8 cellular contexts compared by ENCODE assay signal in the genomic region with DNA sequence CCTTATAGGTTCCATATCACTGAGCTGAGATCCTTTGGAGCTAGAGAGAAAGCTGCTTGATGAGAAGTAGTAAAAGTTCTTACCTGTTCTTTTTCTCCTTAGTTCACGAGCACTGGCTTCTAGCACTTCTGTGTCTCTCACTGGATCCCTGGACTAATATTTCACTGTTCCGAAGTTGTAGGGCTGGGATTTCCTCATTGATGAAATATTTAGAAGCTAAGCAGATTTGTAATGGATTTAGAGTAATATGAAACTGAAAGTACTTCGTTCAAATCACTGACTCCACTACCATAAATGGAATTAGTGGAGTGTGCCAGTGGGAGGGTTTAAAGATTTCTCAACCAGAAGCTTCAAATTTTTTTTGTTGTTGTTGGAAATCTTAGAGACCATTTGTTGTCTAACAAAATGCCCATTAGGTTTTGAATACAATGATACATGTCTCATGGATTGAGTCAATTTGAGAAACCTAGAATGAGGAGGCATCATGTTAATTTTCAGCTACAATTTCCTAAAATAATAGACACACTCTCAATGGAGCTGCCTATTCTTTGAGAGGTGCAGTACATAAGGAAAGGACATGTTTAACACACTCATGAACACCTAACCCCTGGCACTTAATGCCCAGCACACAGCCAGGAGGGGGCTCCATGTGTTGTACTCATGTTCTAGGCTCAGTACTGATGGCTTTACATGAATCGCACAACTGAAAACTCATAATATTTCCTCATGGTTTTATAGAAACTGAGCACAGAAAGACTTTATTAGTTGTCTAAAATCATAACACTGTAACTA. TPM values are rescaled to one million over a fixed set of nuclear protein-coding genes. Genes with fewer than 3 reads are reported as not detected.
DNase-seq lines count a peak whose midpoint lies in the region; ATAC-seq, FAIRE-seq and TF ChIP-seq lines count a peak whose summit lies in the region.

A gene with protein sequence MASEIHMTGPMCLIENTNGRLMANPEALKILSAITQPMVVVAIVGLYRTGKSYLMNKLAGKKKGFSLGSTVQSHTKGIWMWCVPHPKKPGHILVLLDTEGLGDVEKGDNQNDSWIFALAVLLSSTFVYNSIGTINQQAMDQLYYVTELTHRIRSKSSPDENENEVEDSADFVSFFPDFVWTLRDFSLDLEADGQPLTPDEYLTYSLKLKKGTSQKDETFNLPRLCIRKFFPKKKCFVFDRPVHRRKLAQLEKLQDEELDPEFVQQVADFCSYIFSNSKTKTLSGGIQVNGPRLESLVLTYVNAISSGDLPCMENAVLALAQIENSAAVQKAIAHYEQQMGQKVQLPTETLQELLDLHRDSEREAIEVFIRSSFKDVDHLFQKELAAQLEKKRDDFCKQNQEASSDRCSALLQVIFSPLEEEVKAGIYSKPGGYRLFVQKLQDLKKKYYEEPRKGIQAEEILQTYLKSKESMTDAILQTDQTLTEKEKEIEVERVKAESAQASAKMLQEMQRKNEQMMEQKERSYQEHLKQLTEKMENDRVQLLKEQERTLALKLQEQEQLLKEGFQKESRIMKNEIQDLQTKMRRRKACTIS (minus strand): TSS at position 132 of the 792 bp plus-strand sequence. CDS start 1,974 bp downstream, outside the sequence.

- H3K27ac ChIP-seq in body of pancreas (peak within 1 kb of the TSS; percentile 27 to 81 (median 72)), kidney (ENCODE audit: low read depth in 2 of 2, low read length in 2 of 2) (peak within 1 kb of the TSS; percentile 71 to 82)

- peak in 2 of 3 donors; percentile 31 to 52 for TF ChIP-seq POLR2A in body of pancreas (IDR thresholded peaks at IDR 0.05)

- peak within 1 kb of the TSS; percentile 84 for H3K4me2 ChIP-seq in Loucy (ENCODE audit: low read depth, low read length, poor library complexity, severe bottlenecking)

- H3K36me3 ChIP-seq in Loucy (ENCODE audit: insufficient read depth, low read length) = no peaks in the 10 kb centered on the region
- H3K36me3 ChIP-seq in body of pancreas (replicated peaks in 1 of 2; ENCODE audit: insufficient read depth in 1 of 2, low read depth in 2 of 2) = no peaks in the 10 kb centered on the region
- no peaks in the 10 kb centered on the region for H3K36me3 ChIP-seq in kidney (ENCODE audit: control insufficient read depth in 1 of 2, insufficient read depth in 2 of 2, low read length in 2 of 2)

- peak within 1 kb of the TSS; percentile 93 for H3K4me3 Mint-ChIP-seq in stimulated activated naive CD8-positive, alpha-beta T cell treated with anti-CD3 and anti-CD28 coated beads, Interleukin-15, Interleukin-2, amounts not matched to agents 100 ng/mL and 50 ng/mL, for 24 hours

- TF ChIP-seq CTCF in Loucy (conservative IDR thresholded peaks at IDR 0.05; ENCODE audit: low read length) (no peak), body of pancreas (IDR thresholded peaks at IDR 0.05) (no peak), kidney (IDR thresholded peaks at IDR 0.05; ENCODE audit: borderline replicate concordance, extremely low read depth, insufficient read depth) (no peak)

- H3K27me3 Mint-ChIP-seq in stimulated activated naive CD8-positive, alpha-beta T cell treated with anti-CD3 and anti-CD28 coated beads, Interleukin-15, Interleukin-2, amounts not matched to agents 100 ng/mL and 50 ng/mL, for 24 hours = no peaks in the 10 kb centered on the region

- peak within 1 kb of the TSS; percentile 80 for H2AFZ ChIP-seq in Loucy (ENCODE audit: low read length)

- FAIRE-seq in kidney (lab: Jason Lieb, UNC) = peak; percentile 99

- H3K4me3 ChIP-seq in Loucy (ENCODE audit: low read length, poor library complexity, severe bottlenecking) (peak within 1 kb of the TSS; percentile 77), body of pancreas (peak within 1 kb of the TSS in 1 of 2 donors; percentile 6), kidney (ENCODE audit: low read length in 2 of 2) (peak within 1 kb of the TSS; percentile 71 to 83)

- no peaks in the 10 kb centered on the region for H3K9me2 ChIP-seq in Loucy (replicated peaks; ENCODE audit: low read depth, low read length)

- no peaks in the 10 kb centered on the region for H3K27me3 ChIP-seq in Loucy (ENCODE audit: insufficient read depth, low read length, poor library complexity, severe bottlenecking)
- H3K27me3 ChIP-seq in body of pancreas = no peaks in the 10 kb centered on the region

- H3K9me3 ChIP-seq in Loucy (ENCODE audit: insufficient read depth, low read depth, low read length) (no peaks in the 10 kb centered on the region), body of pancreas (no peaks in the 10 kb centered on the region), kidney (ENCODE audit: control insufficient read depth in 1 of 2, low read length in 2 of 2) (no peaks in the 10 kb centered on the region)

- H3K36me3 Mint-ChIP-seq in stimulated activated naive CD8-positive, alpha-beta T cell treated with anti-CD3 and anti-CD28 coated beads, Interleukin-15, Interleukin-2, amounts not matched to agents 100 ng/mL and 50 ng/mL, for 24 hours (ENCODE audit: low read depth) = peaks cover 32% of the 10 kb centered on the region

- peak within 1 kb of the TSS; percentile 91 for H3K27ac Mint-ChIP-seq in stimulated activated naive CD8-positive, alpha-beta T cell treated with anti-CD3 and anti-CD28 coated beads, Interleukin-15, Interleukin-2, amounts not matched to agents 100 ng/mL and 50 ng/mL, for 24 hours

- H3K79me2 ChIP-seq in Loucy (ENCODE audit: insufficient read depth, low read length) = no peaks in the 10 kb centered on the region

- no peaks in the 10 kb centered on the region for H4K20me1 ChIP-seq in Loucy (ENCODE audit: insufficient read depth, low read length, poor library complexity, severe bottlenecking)

- peak; percentile 72 for ATAC-seq in GM21529 (IDR thresholded peaks at IDR 0.05; ENCODE audit: unreplicated experiment)
- ATAC-seq in body of pancreas = peak; percentile 86

- intact Hi-C loops in body of pancreas (cut with DNase I) = no loop called here
- intact Hi-C loops in kidney (cut with DNase I) = no loop called here

- peaks cover 69% of the 10 kb centered on the region for H3K4me1 Mint-ChIP-seq in stimulated activated naive CD8-positive, alpha-beta T cell treated with anti-CD3 and anti-CD28 coated beads, Interleukin-15, Interleukin-2, amounts not matched to agents 100 ng/mL and 50 ng/mL, for 24 hours (ENCODE audit: low read depth)

- no peaks in the 10 kb centered on the region for H3K9me3 Mint-ChIP-seq in stimulated activated naive CD8-positive, alpha-beta T cell treated with anti-CD3 and anti-CD28 coated beads, Interleukin-15, Interleukin-2, amounts not matched to agents 100 ng/mL and 50 ng/mL, for 24 hours

- peak; percentile 89 for DNase-seq in EL
- peak in 1 of 4 donors; percentile 22 for DNase-seq in body of pancreas
- no peak for DNase-seq in kidney
- DNase-seq in NCI-H2171 treated with DMSO at 0.1 percent for 48 hours (lab: John Stamatoyannopoulos, UW) = no peak
- no peak for DNase-seq in amygdala (lab: John Stamatoyannopoulos, UW)

- H3K9ac ChIP-seq in Loucy (ENCODE audit: low read depth, low read length, poor library complexity, severe bottlenecking) = peak within 1 kb of the TSS; percentile 59
- peak within 1 kb of the TSS; percentile 63 to 66 for H3K9ac ChIP-seq in kidney (ENCODE audit: low read length in 2 of 2)

- H3F3A ChIP-seq in Loucy (ENCODE audit: low read depth) = no peaks in the 10 kb centered on the region

- H3K4me1 ChIP-seq in Loucy (ENCODE audit: insufficient read depth, low read length, poor library complexity, severe bottlenecking) (peaks cover 34% of the 10 kb centered on the region), body of pancreas (peaks cover 9% of the 10 kb centered on the region), kidney (ENCODE audit: control insufficient read depth in 1 of 2, insufficient read depth in 1 of 2, low read depth in 1 of 2, low read length in 2 of 2) (peaks cover 0 to 4% of the 10 kb centered on the region in 2 donors)

- 26 to 39% methylated on average over 4 of the region's 4 CpGs for WGBS in body of pancreas, 2 donors

RNA-seq across cellular contexts. Expression of the gene that starts here (rescaled TPM):
- total RNA-seq in body of pancreas (1 to 10 TPM; 3.3 to 6.7 TPM), kidney (17.9 TPM)
- 8.4 TPM for polyA plus RNA-seq in kidney (ENCODE audit: insufficient read depth, low read depth, low replicate concordance)
